ENCODE assay signal across 1 cellular context in genomic region chrX:51892921-51893745, GRCh38.
TF ChIP-seq lines count a peak whose summit lies in the region.

TSS of gene MAGED1 (plus strand) at chrX:51893623. CDS start at chrX:51894305, 682 bp downstream.

TF ChIP-seq in IMR-90, 13 proteins besides CTCF, POLR2A, EP300 and RAD21 (continued from another document):
- peak; percentile 34; the same call in 1 of the 2 replicates for TF ChIP-seq MAFK (IDR thresholded peaks at IDR 0.05; ENCODE audit: low read depth, low read length)
- no peak for TF ChIP-seq BHLHE40 (IDR thresholded peaks at IDR 0.05; ENCODE audit: low read depth, low read length)
